ENCODE assay signal across 6 cellular contexts in the genomic region with DNA sequence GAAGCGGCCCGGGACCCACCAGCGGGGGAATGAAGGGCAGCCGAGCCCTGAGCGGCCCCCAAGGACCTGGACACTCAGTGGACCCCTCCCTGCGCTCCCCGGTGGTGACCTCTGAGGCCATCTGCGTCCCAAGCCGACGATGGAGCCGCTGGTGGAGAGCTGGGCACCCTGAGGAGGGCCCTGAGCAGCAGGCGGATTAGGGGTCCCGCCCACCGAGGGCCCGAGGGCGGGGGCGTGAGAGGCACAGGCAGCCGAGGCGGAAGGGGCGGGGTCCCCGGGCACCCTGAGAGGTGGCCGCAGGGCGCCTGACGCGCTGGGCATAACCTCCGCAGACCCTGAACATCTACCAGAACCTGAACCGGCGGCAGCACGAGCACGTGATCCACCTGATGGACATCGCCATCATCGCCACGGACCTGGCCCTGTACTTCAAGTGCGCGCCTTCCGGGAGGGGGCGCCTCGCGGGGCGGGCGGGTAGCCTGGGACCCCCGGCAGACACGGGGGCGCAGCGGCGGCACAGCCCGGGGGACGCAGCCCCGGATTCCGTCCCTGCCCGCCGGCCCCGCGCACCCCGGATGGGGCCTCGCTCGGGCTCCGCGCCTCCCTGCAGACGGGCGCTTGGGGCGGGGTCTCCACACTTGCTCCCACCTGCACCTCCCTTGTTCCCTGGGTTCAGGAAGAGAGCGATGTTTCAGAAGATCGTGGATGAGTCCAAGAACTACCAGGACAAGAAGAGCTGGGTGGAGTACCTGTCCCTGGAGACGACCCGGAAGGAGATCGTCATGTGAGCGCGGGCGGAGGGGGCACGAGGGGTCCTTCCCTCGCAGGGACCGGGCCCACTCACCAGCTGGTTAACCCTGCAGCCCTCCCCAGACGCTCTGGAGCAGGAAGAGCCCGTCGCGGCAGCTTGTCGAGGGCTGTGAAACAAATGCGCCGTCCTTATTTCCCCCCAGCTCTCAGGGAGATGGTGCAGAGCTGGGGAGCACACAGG. TPM values are rescaled to one million over a fixed set of nuclear protein-coding genes. Genes with fewer than 3 reads are reported as not detected.
DNase-seq lines count a peak whose midpoint lies in the region; ATAC-seq and TF ChIP-seq lines count a peak whose summit lies in the region.

No MANE protein-coding gene starts in this region.

- H3K4me1 Mint-ChIP-seq in HFFc6 (ENCODE audit: low read depth): no peaks in the 10 kb centered on the region

- H3K4me3 Mint-ChIP-seq in HFFc6: no peak overlapping the region

- ATAC-seq in HG03520 (IDR thresholded peaks at IDR 0.05; ENCODE audit: unreplicated experiment): peak; percentile 48

- H3K36me3 Mint-ChIP-seq in HFFc6 (ENCODE audit: low read depth): peaks cover 10% of the 10 kb centered on the region

- peaks cover 15% of the 10 kb centered on the region for H3K9me3 Mint-ChIP-seq in HFFc6

- peaks cover 3% of the 10 kb centered on the region; the same call in 1 of the 2 replicates for H3K27me3 Mint-ChIP-seq in HFFc6 (ENCODE audit: insufficient read depth)

- DNase-seq in activated T-cell treated with anti-CD3 and anti-CD28 coated beads for 4 hours (peak; percentile 73), iPS-NIHi7 (ENCODE audit: extremely low spot score) (peak; percentile 91), HFFc6 (no peak)
- peak; percentile 70 for DNase-seq in stimulated activated CD8-positive, alpha-beta memory T cell treated with anti-CD3 and anti-CD28 coated beads, Interleukin-4, amount 100 ng/mL, for 24 hours (ENCODE audit: low read depth)

- TF ChIP-seq CTCF in GM12873 (IDR thresholded peaks at IDR 0.05; ENCODE audit: insufficient read depth, low read depth, low read length, missing control alignments): peak; percentile 24
- no peak for TF ChIP-seq CTCF in HFFc6 (IDR thresholded peaks at IDR 0.05)

- H3K27ac Mint-ChIP-seq in HFFc6: no peak overlapping the region

RNA-seq across cellular contexts. Expression of gene ATP5ME, which starts 10.3 kb away (rescaled TPM):
- 100 to 1,000 TPM; 181 to 374 (median 290) TPM for total RNA-seq in HFFc6 (2021; fragmentation: NEBNext Ultra II Directional; extraction: Animal tissue kit (Norgen Biotek cat#: 25700))

RNA-seq across cellular contexts. Expression of gene MYL5, which starts 10.6 kb away (rescaled TPM):
- 10 to 100 TPM; 14.2 to 23.0 (median 18.8) TPM for total RNA-seq in HFFc6 (2021; fragmentation: NEBNext Ultra II Directional; extraction: Animal tissue kit (Norgen Biotek cat#: 25700))

RNA-seq across cellular contexts. Expression of gene SLC49A3, which starts 25.2 kb away (rescaled TPM):
- total RNA-seq in HFFc6 (2021; fragmentation: NEBNext Ultra II Directional; extraction: Animal tissue kit (Norgen Biotek cat#: 25700)): under 1 TPM in 5 of 6 experiments, not detected in 1; 0.13 to 0.62 (median 0.21) TPM

RNA-seq across cellular contexts. Expression of gene PDE6B, which starts 38.4 kb away (rescaled TPM):
- total RNA-seq in HFFc6 (2021; fragmentation: NEBNext Ultra II Directional; extraction: Animal tissue kit (Norgen Biotek cat#: 25700)): not detected

RNA-seq across cellular contexts. Expression of gene PCGF3, which starts 41.9 kb away (rescaled TPM):
- 10 to 100 TPM; 28.5 to 34.5 (median 30.2) TPM for total RNA-seq in HFFc6 (2021; fragmentation: NEBNext Ultra II Directional; extraction: Animal tissue kit (Norgen Biotek cat#: 25700))
